Comparison of ENCODE assay signal across 17 cellular contexts in the genomic region with DNA sequence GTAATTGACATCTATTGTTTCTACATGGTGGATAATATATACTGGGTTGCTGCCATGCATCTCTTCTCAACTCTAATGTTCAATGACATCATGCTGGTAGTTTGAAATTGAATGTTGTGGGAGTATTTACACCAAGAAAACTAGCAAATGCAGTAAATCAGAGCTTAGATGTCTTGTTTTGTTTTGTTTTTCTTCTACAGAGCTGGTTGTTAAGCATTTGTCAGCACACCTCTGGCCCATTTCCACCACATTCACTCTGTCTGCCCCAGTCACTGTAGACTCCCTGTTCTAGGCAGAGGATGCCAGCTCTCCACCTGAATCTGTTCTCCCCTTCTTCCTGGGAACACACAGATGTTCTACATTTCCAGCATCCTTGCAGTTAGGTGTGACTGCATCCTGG. TPM values are rescaled to one million over a fixed set of nuclear protein-coding genes. Genes with fewer than 3 reads are reported as not detected.
"Had no signal": no experiment of that assay in that cellular context is flagged by ENCODE, and none has a peak within 500 bp of the region (broad histone marks: within the 10 kb centered on the region; RNA-seq: fewer than 3 reads in every experiment).

No MANE protein-coding gene starts in this region.

- H3K36me3 Mint-ChIP-seq: activated naive CD8-positive, alpha-beta T cell; naive thymus-derived CD4-positive, alpha-beta T cell; type B pancreatic cell had no signal

- H3K4me3 Mint-ChIP-seq: activated naive CD8-positive, alpha-beta T cell; naive thymus-derived CD4-positive, alpha-beta T cell; type B pancreatic cell had no signal

- H3K27ac ChIP-seq: body of pancreas, lower lobe of right lung, parathyroid adenoma, suprapubic skin, VCaP had no signal

- H3K27ac Mint-ChIP-seq: activated naive CD8-positive, alpha-beta T cell; naive thymus-derived CD4-positive, alpha-beta T cell; type B pancreatic cell had no signal

- DNase-seq: activated CD4-positive, alpha-beta T cell treated with anti-CD3 and anti-CD28 coated beads for 1 hour; activated CD4-positive, alpha-beta T cell treated with anti-CD3 and anti-CD28 coated beads, Interleukin-2, amount 50 U/mL, for 48 hours; activated gamma-delta T cell treated with Interleukin-2 at 50 U/mL for 16 hours; amygdala; body of pancreas; effector CD8-positive, alpha-beta T cell; left colon; lower lobe of right lung; naive thymus-derived CD4-positive, alpha-beta T cell; stimulated activated CD4-positive, alpha-beta T cell treated with anti-CD3 and anti-CD28 coated beads, Interleukin-4, amount 100 ng/mL, for 1 hour; stimulated activated naive CD8-positive, alpha-beta T cell treated with anti-CD3 and anti-CD28 coated beads, Interleukin-15, Interleukin-2, amounts not matched to agents 100 U/mL and 50 U/mL, for 24 hours had no signal

- H3K4me3 ChIP-seq: body of pancreas, lower lobe of right lung, suprapubic skin had no signal

- H3K4me1 ChIP-seq: parathyroid adenoma had no signal

- H3K9me3 ChIP-seq: body of pancreas, lower lobe of right lung, suprapubic skin had no signal

- H3K36me3 ChIP-seq: lower lobe of right lung, suprapubic skin had no signal

- H3K27me3 ChIP-seq: body of pancreas had no signal

- H3K9me3 Mint-ChIP-seq: type B pancreatic cell had no signal

- ATAC-seq: naive thymus-derived CD4-positive, alpha-beta T cell had no signal

RNA-seq across cellular contexts. Expression of a gene that starts 4.1 kb away (rescaled TPM):
- total RNA-seq: T-helper 1 cell treated with Interleukin-12 subunit alpha and Interleukin-12 subunit beta and Interleukin-4 antibody, amounts not matched to agents 30 ng/mL and 1 ng/mL, for 36 hours had no signal
- polyA plus RNA-seq: naive thymus-derived CD4-positive, alpha-beta T cell had no signal
